Comparison of ENCODE assay signal across 15 cellular contexts in genomic region chr22:45473626-45474237, GRCh38. TPM values are rescaled to one million over a fixed set of nuclear protein-coding genes. Genes with fewer than 3 reads are reported as not detected.
DNase-seq lines count a peak whose midpoint lies in the region; ATAC-seq and TF ChIP-seq lines count a peak whose summit lies in the region.
"Had no signal": no experiment of that assay in that cellular context is flagged by ENCODE, and none has a peak within 500 bp of the region (broad histone marks: within the 10 kb centered on the region; RNA-seq: fewer than 3 reads in every experiment).

No MANE protein-coding gene starts in this region.

- peak overlapping the region; percentile 5 for H3K9ac ChIP-seq in adipocyte (ENCODE audit: low read length)

- H3K9me3 Mint-ChIP-seq in neural crest cell (no peaks in the 10 kb centered on the region), type B pancreatic cell (no peaks in the 10 kb centered on the region)

- H3K4me3 ChIP-seq in adipocyte (ENCODE audit: low read length) (no peak overlapping the region), fibroblast of villous mesenchyme (ENCODE audit: low read depth, low read length) (no peak overlapping the region)
- H3K4me3 ChIP-seq: stomach had no signal

- H3K27me3 ChIP-seq in adipocyte (replicated peaks; ENCODE audit: control insufficient read depth, insufficient read depth, low read length): no peaks in the 10 kb centered on the region

- peak overlapping the region; percentile 54 for H3K27ac Mint-ChIP-seq in neural crest cell (ENCODE audit: unreplicated experiment)
- peak overlapping the region; percentile 58 for H3K27ac Mint-ChIP-seq in type B pancreatic cell
- H3K27ac Mint-ChIP-seq: HFFc6 had no signal

- peaks cover 45% of the 10 kb centered on the region for H3K4me1 ChIP-seq in adipocyte (ENCODE audit: control insufficient read depth, insufficient read depth, low read length)
- H3K4me1 ChIP-seq: stomach had no signal

- H3K4me3 Mint-ChIP-seq in neural crest cell (no peak overlapping the region), type B pancreatic cell (peak overlapping the region; percentile 68)
- H3K4me3 Mint-ChIP-seq: HFFc6 had no signal

- H3K36me3 ChIP-seq in adipocyte (ENCODE audit: control insufficient read depth, insufficient read depth, low read length, severe bottlenecking): no peaks in the 10 kb centered on the region
- H3K36me3 ChIP-seq: stomach had no signal

- H3K4me1 Mint-ChIP-seq in neural crest cell: peaks cover 35% of the 10 kb centered on the region
- H3K4me1 Mint-ChIP-seq in type B pancreatic cell (ENCODE audit: unreplicated experiment): peaks cover 50% of the 10 kb centered on the region

- ATAC-seq in GM18870 (IDR thresholded peaks at IDR 0.05; ENCODE audit: unreplicated experiment): no peak
- ATAC-seq in HG02798 (IDR thresholded peaks at IDR 0.05; ENCODE audit: poor library complexity, unreplicated experiment): no peak
- ATAC-seq: Panc1 had no signal

- H3K36me3 Mint-ChIP-seq in neural crest cell (ENCODE audit: low read depth) (no peaks in the 10 kb centered on the region), type B pancreatic cell (no peaks in the 10 kb centered on the region)

- DNase-seq in adipocyte (ENCODE audit: low read depth) (peak; percentile 42), fibroblast of villous mesenchyme (ENCODE audit: low read depth) (peak; percentile 69), neural crest cell (ENCODE audit: low read depth, low spot score) (no peak), type B pancreatic cell (ENCODE audit: extremely low spot score, unreplicated experiment) (no peak), RKO (ENCODE audit: low spot score) (no peak)
- DNase-seq: COR-L47; effector memory CD4-positive, alpha-beta T cell; HFFc6; NCI-H146; NCI-H2227 treated with DMSO at 0.1 percent for 48 hours; stimulated activated CD4-positive, alpha-beta T cell treated with anti-CD3 and anti-CD28 coated beads, Interleukin-2, amount 100 ng/mL, for 24 hours; stomach had no signal

- no peak for TF ChIP-seq CTCF in fibroblast of villous mesenchyme (IDR thresholded peaks at IDR 0.05; ENCODE audit: insufficient read depth, low read depth, low read length)
- TF ChIP-seq CTCF in neural crest cell (conservative IDR thresholded peaks at IDR 0.05): no peak
- no peak for TF ChIP-seq CTCF in type B pancreatic cell (conservative IDR thresholded peaks at IDR 0.05)

- no peaks in the 10 kb centered on the region for H3K9me3 ChIP-seq in adipocyte (ENCODE audit: control insufficient read depth, low read length)
- H3K9me3 ChIP-seq: stomach had no signal

- H3K27me3 Mint-ChIP-seq in neural crest cell (ENCODE audit: low read depth): no peaks in the 10 kb centered on the region
- no peaks in the 10 kb centered on the region for H3K27me3 Mint-ChIP-seq in type B pancreatic cell

RNA-seq across cellular contexts. Expression of gene FBLN1, which starts 29.0 kb away (rescaled TPM):
- total RNA-seq in fibroblast of villous mesenchyme (102 and 256 TPM in 2 replicates), neural crest cell (152 and 163 TPM in 2 replicates), type B pancreatic cell (ENCODE audit: low replicate concordance) (121 and 271 TPM in 2 replicates)

Comparison
In these comparisons a context has a peak if more than half of its experiments do, and no peak if none do; other contexts are left out.
1. DNase-seq: peak in adipocyte (single experiment) and fibroblast of villous mesenchyme (single experiment); none in neural crest cell (single experiment), type B pancreatic cell (single experiment) and RKO (single experiment).